ENCODE assay signal across 8 cellular contexts in genomic region chr1:15090373-15090772, GRCh38.
DNase-seq lines count a peak whose midpoint lies in the region; ATAC-seq, FAIRE-seq and TF ChIP-seq lines count a peak whose summit lies in the region.

No MANE protein-coding gene starts in this region.

- no peak for FAIRE-seq in H54 (lab: Jason Lieb, UNC)

- peak overlapping the region in 1 of 5 experiments; percentile 60 for H3K4me3 Mint-ChIP-seq in brain
- H3K4me3 Mint-ChIP-seq in memory B cell = peak overlapping the region; percentile 56

- peak; percentile 89 for DNase-seq in DMS53 treated with DMSO at 0.1 percent for 48 hours (lab: John Stamatoyannopoulos, UW; ENCODE audit: unreplicated experiment)
- DNase-seq in NCI-H1105 (lab: John Stamatoyannopoulos, UW) = peak; percentile 81
- DNase-seq in memory B cell (ENCODE audit: low spot score in 2 of 2) = peak in 1 of 2 donors; percentile 28
- no peak for DNase-seq in NCI-H1048 (lab: John Stamatoyannopoulos, UW)
- no peak for DNase-seq in H54 (ENCODE audit: insufficient read length, low spot score)
- no peak for DNase-seq in AG20443 (ENCODE audit: low spot score)

- no peak for TF ChIP-seq CTCF in brain (conservative IDR thresholded peaks at IDR 0.05)

- H3K4me1 Mint-ChIP-seq in brain = peaks cover 44% of the 10 kb centered on the region
- H3K4me1 Mint-ChIP-seq in memory B cell = peaks cover 19% of the 10 kb centered on the region

- H3K27me3 Mint-ChIP-seq in brain (peaks cover 4% of the 10 kb centered on the region), memory B cell (no peaks in the 10 kb centered on the region)

- TF ChIP-seq POLR2A in H54 (IDR thresholded peaks at IDR 0.05; ENCODE audit: low read depth, low read length) = no peak

- peaks cover 0 to 3% (median 0%) of the 10 kb centered on the region in 5 experiments for H3K9me3 Mint-ChIP-seq in brain
- no peaks in the 10 kb centered on the region for H3K9me3 Mint-ChIP-seq in memory B cell

- ATAC-seq in memory B cell (ENCODE audit: low read depth) (peak; percentile 89), SK-N-SH treated with all-trans-retinoic acid at 6 μM for 48 hours (no peak)

- H3K27ac Mint-ChIP-seq in brain = peak overlapping the region in 3 of 5 experiments; percentile 69 to 85 (median 85)
- peak overlapping the region; percentile 86 for H3K27ac Mint-ChIP-seq in memory B cell

- H3K36me3 Mint-ChIP-seq in brain (no peaks in the 10 kb centered on the region), memory B cell (no peaks in the 10 kb centered on the region)

TF ChIP-seq in SK-N-SH treated with all-trans-retinoic acid at 6 μM for 48 hours, 23 proteins besides CTCF, POLR2A, EP300 and RAD21:
- no peak for TF ChIP-seq GLIS3 (CRISPR knock-in tag; IDR thresholded peaks at IDR 0.05)
- TF ChIP-seq ZFP30 (CRISPR knock-in tag; IDR thresholded peaks at IDR 0.05) = no peak
- no peak for TF ChIP-seq CSDC2 (CRISPR knock-in tag; IDR thresholded peaks at IDR 0.05)
- no peak for TF ChIP-seq CSRNP3 (CRISPR knock-in tag; IDR thresholded peaks at IDR 0.05)
- no peak for TF ChIP-seq TSHZ2 (CRISPR knock-in tag; IDR thresholded peaks at IDR 0.05)
- no peak for TF ChIP-seq ZC3H10 (CRISPR knock-in tag; IDR thresholded peaks at IDR 0.05)
- TF ChIP-seq ZFP3 (CRISPR knock-in tag; IDR thresholded peaks at IDR 0.05) = no peak
- TF ChIP-seq ESRRG (CRISPR knock-in tag; IDR thresholded peaks at IDR 0.05) = no peak
- no peak for TF ChIP-seq ZNF8 (CRISPR knock-in tag; IDR thresholded peaks at IDR 0.05)
- TF ChIP-seq ISL1 (CRISPR knock-in tag; IDR thresholded peaks at IDR 0.05) = no peak
- no peak for TF ChIP-seq PATZ1 (CRISPR knock-in tag; IDR thresholded peaks at IDR 0.05; ENCODE audit: borderline replicate concordance)
- no peak for TF ChIP-seq TOX (CRISPR knock-in tag; IDR thresholded peaks at IDR 0.05; ENCODE audit: borderline replicate concordance)
- no peak for TF ChIP-seq BACH2 (CRISPR knock-in tag; IDR thresholded peaks at IDR 0.05; ENCODE audit: borderline replicate concordance)
- no peak for TF ChIP-seq OSR1 (CRISPR knock-in tag; IDR thresholded peaks at IDR 0.05)

Comparison
In these comparisons a context has a peak if more than half of its experiments do, and no peak if none do; other contexts are left out.
1. DNase-seq: peak in DMS53 treated with DMSO at 0.1 percent for 48 hours (single experiment) and NCI-H1105 (single experiment); none in NCI-H1048 (single experiment), H54 (single experiment) and AG20443 (single experiment).